Comparison of ENCODE assay signal across 18 cellular contexts in the genomic region with DNA sequence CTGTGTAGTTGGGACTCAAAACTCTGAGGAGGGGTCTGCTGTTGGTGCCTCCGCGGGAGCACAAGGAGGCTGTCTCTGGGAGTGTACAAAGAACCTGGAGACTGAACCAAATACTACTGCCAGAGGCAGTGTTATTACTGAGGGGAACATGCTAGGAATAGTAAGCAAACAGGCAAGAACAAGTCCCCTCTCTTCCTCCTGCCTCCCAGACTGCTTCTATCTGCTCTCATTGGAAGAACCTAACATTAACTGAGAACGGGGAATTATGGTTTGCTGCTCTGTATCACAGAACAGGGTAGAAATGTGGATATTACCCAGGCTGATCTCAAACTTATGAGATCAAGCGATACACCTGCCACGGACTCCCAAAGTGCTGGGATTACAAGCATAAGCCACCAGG.
"Had no signal": no experiment of that assay in that cellular context is flagged by ENCODE, and none has a peak within 500 bp of the region (broad histone marks: within the 10 kb centered on the region; RNA-seq: fewer than 3 reads in every experiment).

No MANE protein-coding gene starts in this region.

- DNase-seq: activated CD4-positive, alpha-beta T cell treated with anti-CD3 and anti-CD28 coated beads, Interleukin-2, amount 10 ng/mL, durations not matched to agents 24 days and 14 days; activated CD8-positive, alpha-beta T cell treated with anti-CD3 and anti-CD28 coated beads, Interleukin-2, amount 10 ng/mL, durations not matched to agents 7 days and 5 days; activated naive CD4-positive, alpha-beta T cell treated with Interleukin-2 at 50 U/mL for 16 hours; activated naive CD8-positive, alpha-beta T cell treated with anti-CD3 and anti-CD28 coated beads, Interleukin-2, amount 10 ng/mL, durations not matched to agents 7 days and 5 days; activated T-cell treated with anti-CD3 and anti-CD28 coated beads, Interleukin-2, amount 50 U/mL, for 24 hours; amygdala; central memory CD4-positive, alpha-beta T cell; endodermal cell; erythroblast; hypothalamus; ovary; stimulated activated CD4-positive, alpha-beta T cell treated with anti-CD3 and anti-CD28 coated beads, Interleukin-4, amount 100 ng/mL, for 1 hour had no signal

- H3K4me3 ChIP-seq: ovary, smooth muscle cell, thoracic aorta had no signal

- H3K9me3 ChIP-seq: ovary, thoracic aorta had no signal

- H3K27me3 ChIP-seq: ovary had no signal

- H3K27me3 Mint-ChIP-seq: activated CD4-positive, alpha-beta T cell treated with anti-CD3 and anti-CD28 coated beads, Interleukin-2, amount 10 ng/mL, durations not matched to agents 24 days and 14 days; activated naive CD8-positive, alpha-beta T cell treated with anti-CD3 and anti-CD28 coated beads, Interleukin-2, amount 10 ng/mL, durations not matched to agents 7 days and 5 days; activated T-cell treated with anti-CD3 and anti-CD28 coated beads, Interleukin-2, amount 50 U/mL, for 24 hours had no signal

- H3K36me3 ChIP-seq: ovary, thoracic aorta had no signal

- ATAC-seq: activated CD8-positive, alpha-beta T cell treated with anti-CD3 and anti-CD28 coated beads, Interleukin-2, amount 10 ng/mL, durations not matched to agents 7 days and 5 days; left lobe of liver; sciatic nerve had no signal

- H3K4me1 Mint-ChIP-seq: activated CD4-positive, alpha-beta T cell treated with anti-CD3 and anti-CD28 coated beads, Interleukin-2, amount 10 ng/mL, durations not matched to agents 24 days and 14 days; activated naive CD8-positive, alpha-beta T cell treated with anti-CD3 and anti-CD28 coated beads, Interleukin-2, amount 10 ng/mL, durations not matched to agents 7 days and 5 days; endodermal cell had no signal

- H3K4me3 Mint-ChIP-seq: activated CD4-positive, alpha-beta T cell treated with anti-CD3 and anti-CD28 coated beads, Interleukin-2, amount 10 ng/mL, durations not matched to agents 24 days and 14 days; activated CD8-positive, alpha-beta T cell treated with anti-CD3 and anti-CD28 coated beads, Interleukin-2, amount 10 ng/mL, durations not matched to agents 7 days and 5 days; activated naive CD8-positive, alpha-beta T cell treated with anti-CD3 and anti-CD28 coated beads, Interleukin-2, amount 10 ng/mL, durations not matched to agents 7 days and 5 days; activated T-cell treated with anti-CD3 and anti-CD28 coated beads, Interleukin-2, amount 50 U/mL, for 24 hours; endodermal cell; neural crest cell had no signal

- H3K27ac Mint-ChIP-seq: activated CD4-positive, alpha-beta T cell treated with anti-CD3 and anti-CD28 coated beads, Interleukin-2, amount 10 ng/mL, durations not matched to agents 24 days and 14 days; activated CD8-positive, alpha-beta T cell treated with anti-CD3 and anti-CD28 coated beads, Interleukin-2, amount 10 ng/mL, durations not matched to agents 7 days and 5 days; activated naive CD8-positive, alpha-beta T cell treated with anti-CD3 and anti-CD28 coated beads, Interleukin-2, amount 10 ng/mL, durations not matched to agents 7 days and 5 days; activated T-cell treated with anti-CD3 and anti-CD28 coated beads, Interleukin-2, amount 50 U/mL, for 24 hours; activated T-helper 2 cell treated with anti-CD3 and anti-CD28 coated beads, Interferon-gamma antibody, Interleukin-2, Interleukin-4, amounts not matched to agents 10 μg/mL and 5 μg/mL and 100 μg/mL, durations not matched to agents 14 hours and 24 hours and 36 hours; endodermal cell had no signal

- H3K36me3 Mint-ChIP-seq: activated naive CD8-positive, alpha-beta T cell treated with anti-CD3 and anti-CD28 coated beads, Interleukin-2, amount 10 ng/mL, durations not matched to agents 7 days and 5 days had no signal

- H3K27ac ChIP-seq: ovary, thoracic aorta had no signal

- H3K9me3 Mint-ChIP-seq: activated CD4-positive, alpha-beta T cell treated with anti-CD3 and anti-CD28 coated beads, Interleukin-2, amount 10 ng/mL, durations not matched to agents 24 days and 14 days; activated naive CD8-positive, alpha-beta T cell treated with anti-CD3 and anti-CD28 coated beads, Interleukin-2, amount 10 ng/mL, durations not matched to agents 7 days and 5 days; activated T-cell treated with anti-CD3 and anti-CD28 coated beads, Interleukin-2, amount 50 U/mL, for 24 hours; activated T-helper 2 cell treated with anti-CD3 and anti-CD28 coated beads, Interferon-gamma antibody, Interleukin-2, Interleukin-4, amounts not matched to agents 10 μg/mL and 5 μg/mL and 100 μg/mL, durations not matched to agents 14 hours and 24 hours and 36 hours; endodermal cell; neural crest cell had no signal
